ENCODE assay signal across 8 cellular contexts in genomic region chr4:111685205-111685604, GRCh38.
"Had no signal": no experiment of that assay in that cellular context is flagged by ENCODE, and none has a peak within 500 bp of the region (broad histone marks: within the 10 kb centered on the region; RNA-seq: fewer than 3 reads in every experiment).

No MANE protein-coding gene starts in this region.

- H3K4me2 ChIP-seq: KMS-11 had no signal

- H3K4me3 ChIP-seq: GM23248 had no signal

- FAIRE-seq: H54, HTR-8/SVneo had no signal

- H2AFZ ChIP-seq: GM23248 had no signal

- H3K27ac ChIP-seq: GM23248, KMS-11 had no signal

- DNase-seq: GM23248, GOT3, H9, HCEC 1CT, KBM-7 had no signal

- H3K9ac ChIP-seq: GM23248, KMS-11 had no signal
